9 cellular contexts compared by ENCODE assay signal in genomic region chr14:104393898-104394605, GRCh38.
DNase-seq lines count a peak whose midpoint lies in the region; ATAC-seq, FAIRE-seq and TF ChIP-seq lines count a peak whose summit lies in the region.
"Had no signal": no experiment of that assay in that cellular context is flagged by ENCODE, and none has a peak within 500 bp of the region (broad histone marks: within the 10 kb centered on the region; RNA-seq: fewer than 3 reads in every experiment).

No MANE protein-coding gene starts in this region.

- H3K27ac ChIP-seq in endothelial cell of umbilical vein (ENCODE audit: insufficient read depth, low read depth, low read length): no peak overlapping the region
- H3K27ac ChIP-seq: neutrophil had no signal

- no peak overlapping the region for H3K9ac ChIP-seq in endothelial cell of umbilical vein (replicated peaks; ENCODE audit: extremely low read depth, insufficient read depth, low read length)

- POLR2A ChIA-PET in endothelial cell of umbilical vein (lab: Charles Lee): no interaction called here

- BruUV-seq in endothelial cell of umbilical vein (replicated peaks; lab: Mats Ljungman, UMichigan): no TSS peak

- no peak overlapping the region for H3K4me2 ChIP-seq in endothelial cell of umbilical vein (ENCODE audit: insufficient read depth, low read length)

- intact Hi-C loops in endothelial cell of umbilical vein (cut with micrococcal nuclease): no loop called here

- dilution Hi-C loops in endothelial cell of umbilical vein (cut with MboI; ENCODE audit: extremely low pct_ligation_motif_present, low sequenced_read_pairs): no loop called here

- H3K27me3 ChIP-seq in endothelial cell of umbilical vein (ENCODE audit: control insufficient read depth in 2 of 2, insufficient read depth in 2 of 2, low read length in 2 of 2): no peaks in the 10 kb centered on the region

- CTCF ChIA-PET in endothelial cell of umbilical vein (lab: Charles Lee): interaction anchor here (0.6 to 1.2 kb wide), 2 partner anchors 91 to 256 kb away, joined by 3 read pairs; no protein-coding TSS in a partner anchor

- peaks cover 5% of the 10 kb centered on the region for H3K4me1 ChIP-seq in endothelial cell of umbilical vein (ENCODE audit: control insufficient read depth, extremely low read depth, insufficient read depth, low read length)

- no peak overlapping the region for H2AFZ ChIP-seq in endothelial cell of umbilical vein (ENCODE audit: low read depth, low read length)

- ATAC-seq in GM18907 (IDR thresholded peaks at IDR 0.05; ENCODE audit: unreplicated experiment) (peak; percentile 56), HG03280 (IDR thresholded peaks at IDR 0.05; ENCODE audit: unreplicated experiment) (no peak)

- no peaks in the 10 kb centered on the region for H3K36me3 ChIP-seq in endothelial cell of umbilical vein (ENCODE audit: control insufficient read depth in 2 of 2, extremely low read depth in 1 of 2, insufficient read depth in 2 of 2, low read length in 2 of 2)
- H3K36me3 ChIP-seq: neutrophil had no signal

- no peaks in the 10 kb centered on the region for H4K20me1 ChIP-seq in endothelial cell of umbilical vein (replicated peaks; ENCODE audit: control insufficient read depth, extremely low read depth, insufficient read depth, low read length)

- H3K9me1 ChIP-seq in endothelial cell of umbilical vein (replicated peaks; ENCODE audit: control insufficient read depth, extremely low read depth, insufficient read depth, low read length): no peaks in the 10 kb centered on the region

- H3K9me3 ChIP-seq in endothelial cell of umbilical vein (replicated peaks; ENCODE audit: control insufficient read depth, insufficient read depth, low read length): no peaks in the 10 kb centered on the region

- in situ Hi-C loops in KBM-7 (cut with MboI; ENCODE audit: low pct_unique_long_range_greater_than_20kb, low sequenced_read_pairs): no loop called here

- TF ChIP-seq CTCF in endothelial cell of umbilical vein (IDR thresholded peaks at IDR 0.05; ENCODE audit: extremely low read depth in 1 of 2, insufficient read depth in 1 of 2, low read depth in 1 of 2, low read length in 2 of 2): no peak

- H3K79me2 ChIP-seq in endothelial cell of umbilical vein (ENCODE audit: control insufficient read depth, insufficient read depth, low read length): no peaks in the 10 kb centered on the region

- peak; percentile 21 for FAIRE-seq in endothelial cell of umbilical vein (lab: Jason Lieb, UNC)

- no peak overlapping the region for H3K4me3 ChIP-seq in endothelial cell of umbilical vein (replicated peaks in 1 of 3; ENCODE audit: insufficient read depth in 1 of 3, low read depth in 1 of 3, low read length in 3 of 3)

- TF ChIP-seq POLR2A in endothelial cell of umbilical vein (IDR thresholded peaks at IDR 0.05; ENCODE audit: low read depth, low read length): no peak

- DNase-seq in activated CD4-positive, alpha-beta T cell treated with anti-CD3 and anti-CD28 coated beads for 48 hours: peak; percentile 62
- DNase-seq in endothelial cell of umbilical vein (ENCODE audit: low read depth, low spot score) (peak; percentile 62), KBM-7 (no peak), iPS-NIHi7 (ENCODE audit: extremely low spot score) (no peak), SIG-M5 treated with dmso at 0.1 percent for 504 hours (lab: John Stamatoyannopoulos, UW; ENCODE audit: unreplicated experiment) (no peak)
- DNase-seq in stimulated activated CD4-positive, alpha-beta T cell treated with anti-CD3 and anti-CD28 coated beads, Interleukin-4, amount 100 ng/mL, for 48 hours (ENCODE audit: low read depth in 2 of 2): peak; percentile 35 to 38

TF ChIP-seq in endothelial cell of umbilical vein, 7 proteins besides CTCF, POLR2A, EP300 and RAD21:
- no peak for TF ChIP-seq MAX (IDR thresholded peaks at IDR 0.05; ENCODE audit: insufficient read depth, insufficient read length)
- TF ChIP-seq EZH2 (IDR thresholded peaks at IDR 0.05; ENCODE audit: borderline replicate concordance, low read depth, low read length, severe bottlenecking): no peak

Comparison
In these comparisons a context has a peak if more than half of its experiments do, and no peak if none do; other contexts are left out.
1. DNase-seq: peak in activated CD4-positive, alpha-beta T cell treated with anti-CD3 and anti-CD28 coated beads for 48 hours (single experiment), endothelial cell of umbilical vein (single experiment) and stimulated activated CD4-positive, alpha-beta T cell treated with anti-CD3 and anti-CD28 coated beads, Interleukin-4, amount 100 ng/mL, for 48 hours (2 of 2); none in KBM-7 (single experiment), iPS-NIHi7 (single experiment) and SIG-M5 treated with dmso at 0.1 percent for 504 hours (single experiment).